9 cellular contexts compared by ENCODE assay signal in the genomic region with DNA sequence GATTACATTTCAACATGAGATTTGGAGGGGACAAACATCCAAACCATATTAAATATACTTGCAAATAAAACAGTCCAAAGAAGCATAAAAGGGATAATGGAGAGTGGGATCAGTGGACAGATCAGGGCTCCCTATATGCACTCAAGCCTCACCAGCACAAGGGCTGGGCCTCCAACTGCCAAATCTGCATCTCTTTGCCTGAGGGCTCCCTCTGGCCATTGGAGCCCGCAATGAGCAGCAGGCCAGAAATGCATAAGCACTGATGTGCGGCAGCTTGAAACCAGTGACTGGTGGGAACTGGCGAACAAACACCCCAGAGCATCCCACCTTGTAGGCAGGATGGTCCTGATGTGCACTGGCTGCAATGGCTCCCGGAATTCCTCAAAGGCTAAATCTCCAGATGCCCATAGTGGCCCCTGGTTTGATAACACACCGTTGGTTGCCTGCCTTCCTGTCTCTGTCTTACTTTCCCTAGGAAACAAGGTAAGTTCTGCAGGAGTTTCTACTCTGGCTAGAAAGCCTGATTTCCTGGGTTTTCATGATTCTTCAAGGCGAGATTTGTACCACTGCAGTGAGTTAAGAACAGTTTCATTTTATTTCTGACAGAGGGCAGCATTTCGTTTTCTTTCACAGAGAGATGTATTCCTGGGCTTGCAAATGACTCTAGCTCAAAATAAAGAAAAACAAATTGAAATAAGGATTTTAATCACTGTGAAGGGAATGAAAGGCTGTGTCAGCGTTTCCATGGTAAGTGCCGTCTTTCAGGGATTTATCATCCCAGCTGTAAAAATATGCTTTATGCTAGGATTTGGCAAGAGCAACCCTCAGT. TPM values are rescaled to one million over a fixed set of nuclear protein-coding genes. Genes with fewer than 3 reads are reported as not detected.
DNase-seq lines count a peak whose midpoint lies in the region; TF ChIP-seq lines count a peak whose summit lies in the region.
"Had no signal": no experiment of that assay in that cellular context is flagged by ENCODE, and none has a peak within 500 bp of the region (broad histone marks: within the 10 kb centered on the region; RNA-seq: fewer than 3 reads in every experiment).

No MANE protein-coding gene starts in this region.

- H3K4me3 ChIP-seq in OCI-LY3 (ENCODE audit: low read length): no peak overlapping the region
- H3K4me3 ChIP-seq: BLaER1 treated with 17β-estradiol and CSF1 and Interleukin-3, amounts not matched to agents 10 nM and 100 nM had no signal

- H3K36me3 ChIP-seq in OCI-LY3 (replicated peaks; ENCODE audit: low read depth, low read length): no peaks in the 10 kb centered on the region
- H3K36me3 ChIP-seq: BLaER1 treated with 17β-estradiol and CSF1 and Interleukin-3, amounts not matched to agents 10 nM and 100 nM had no signal

- no peak overlapping the region for H3K4me2 ChIP-seq in OCI-LY3 (ENCODE audit: low read length)

- H2AFZ ChIP-seq in OCI-LY3 (ENCODE audit: low read depth, low read length): no peak overlapping the region

- DNase-seq in NCI-H1092 treated with DMSO at 0.1 percent for 48 hours (lab: John Stamatoyannopoulos, UW): peak; percentile 4
- no peak for DNase-seq in NCI-H1092 (lab: John Stamatoyannopoulos, UW)
- peak; percentile 76 for DNase-seq in cerebellum (ENCODE audit: low spot score)
- peak; percentile 59 for DNase-seq in medulla oblongata (ENCODE audit: extremely low spot score)
- DNase-seq in islet precursor cell: no peak
- no peak for DNase-seq in cortex of kidney (lab: John Stamatoyannopoulos, UW)
- no peak for DNase-seq in activated gamma-delta T cell (lab: John Stamatoyannopoulos, UW)

- peaks cover 22% of the 10 kb centered on the region for H3K27me3 ChIP-seq in OCI-LY3 (ENCODE audit: low read depth, low read length)
- H3K27me3 ChIP-seq: BLaER1 treated with 17β-estradiol and CSF1 and Interleukin-3, amounts not matched to agents 10 nM and 100 nM had no signal

- H3K27ac ChIP-seq in OCI-LY3 (ENCODE audit: low read length): no peak overlapping the region

- no peaks in the 10 kb centered on the region for H3K4me1 ChIP-seq in OCI-LY3 (ENCODE audit: low read length)

- H3K9ac ChIP-seq in OCI-LY3 (ENCODE audit: low read length): no peak overlapping the region
- H3K9ac ChIP-seq: BLaER1 treated with 17β-estradiol and CSF1 and Interleukin-3, amounts not matched to agents 10 nM and 100 nM had no signal

- H3K79me2 ChIP-seq in OCI-LY3 (ENCODE audit: low read length): no peaks in the 10 kb centered on the region

- peaks cover 8% of the 10 kb centered on the region for H3K9me3 ChIP-seq in OCI-LY3 (ENCODE audit: insufficient read depth, low read length)

- peak; percentile 62 for TF ChIP-seq CTCF in OCI-LY3 (IDR thresholded peaks at IDR 0.05; ENCODE audit: low read depth, low read length)

- no peaks in the 10 kb centered on the region for H4K20me1 ChIP-seq in OCI-LY3 (ENCODE audit: insufficient read depth, low read length)
- H4K20me1 ChIP-seq: BLaER1 treated with 17β-estradiol and CSF1 and Interleukin-3, amounts not matched to agents 10 nM and 100 nM had no signal

RNA-seq across cellular contexts. Expression of gene POMGNT2, which starts 56.0 kb away (rescaled TPM):
- total RNA-seq in cerebellum: 16.2 TPM

Comparison
In these comparisons a context has a peak if more than half of its experiments do, and no peak if none do; other contexts are left out.
1. DNase-seq: peak in NCI-H1092 treated with DMSO at 0.1 percent for 48 hours (single experiment), cerebellum (single experiment) and medulla oblongata (single experiment); none in NCI-H1092 (single experiment), islet precursor cell (single experiment), cortex of kidney (single experiment) and activated gamma-delta T cell (single experiment).